28 cellular contexts compared by ENCODE assay signal in the genomic region with DNA sequence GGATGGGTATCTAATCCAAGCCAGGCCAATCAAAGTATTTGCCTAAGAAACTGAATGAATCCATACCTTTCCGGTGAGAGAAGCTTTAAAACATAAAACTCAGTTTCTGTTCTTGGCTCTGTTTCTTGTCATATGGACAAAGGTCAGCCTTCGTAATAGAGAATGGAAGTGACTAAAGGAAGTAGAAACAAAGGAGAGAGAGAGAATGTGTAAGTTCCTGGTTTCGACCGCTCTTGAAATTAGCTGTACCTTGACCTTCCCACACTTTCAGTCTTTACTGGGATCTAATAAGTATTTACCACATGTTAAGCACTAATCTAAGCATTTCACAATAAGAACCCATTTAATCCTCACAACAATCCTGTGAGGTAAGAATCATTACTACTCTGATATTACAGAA. TPM values are rescaled to one million over a fixed set of nuclear protein-coding genes. Genes with fewer than 3 reads are reported as not detected.
DNase-seq lines count a peak whose midpoint lies in the region; ATAC-seq lines count a peak whose summit lies in the region.
"Had no signal": no experiment of that assay in that cellular context is flagged by ENCODE, and none has a peak within 500 bp of the region (broad histone marks: within the 10 kb centered on the region; RNA-seq: fewer than 3 reads in every experiment).

No MANE protein-coding gene starts in this region.

- H3K4me1 Mint-ChIP-seq in activated CD8-positive, alpha-beta memory T cell treated with anti-CD3 and anti-CD28 coated beads, Interleukin-2, amount 10 ng/mL, durations not matched to agents 7 days and 5 days = no peaks in the 10 kb centered on the region
- H3K4me1 Mint-ChIP-seq in immature natural killer cell = no peaks in the 10 kb centered on the region

- no peaks in the 10 kb centered on the region for H3K27me3 Mint-ChIP-seq in activated CD8-positive, alpha-beta memory T cell treated with anti-CD3 and anti-CD28 coated beads, Interleukin-2, amount 10 ng/mL, durations not matched to agents 7 days and 5 days
- peaks cover 0 to 4% (median 2%) of the 10 kb centered on the region in 3 donors for H3K27me3 Mint-ChIP-seq in immature natural killer cell (ENCODE audit: low read depth in 3 of 3)

- ATAC-seq in esophagus mucosa (peak; percentile 93), HG03460 (IDR thresholded peaks at IDR 0.05; ENCODE audit: unreplicated experiment) (no peak)
- ATAC-seq in activated CD8-positive, alpha-beta memory T cell treated with anti-CD3 and anti-CD28 coated beads, Interleukin-2, amount 10 ng/mL, durations not matched to agents 7 days and 5 days = no peak
- ATAC-seq: GM12878 had no signal

- H3K36me3 Mint-ChIP-seq in activated CD8-positive, alpha-beta memory T cell treated with anti-CD3 and anti-CD28 coated beads, Interleukin-2, amount 10 ng/mL, durations not matched to agents 7 days and 5 days = no peaks in the 10 kb centered on the region
- no peaks in the 10 kb centered on the region for H3K36me3 Mint-ChIP-seq in immature natural killer cell

- no peak overlapping the region for H3K9ac ChIP-seq in mucosa of rectum (ENCODE audit: low read depth in 1 of 2, low read length in 2 of 2)
- H3K9ac ChIP-seq: BLaER1, GM23248 had no signal

- H3K4me1 ChIP-seq in mucosa of rectum (ENCODE audit: control insufficient read depth in 2 of 2, insufficient read depth in 2 of 2, low read length in 2 of 2) = peaks cover 2 to 14% of the 10 kb centered on the region in 2 donors
- H3K4me1 ChIP-seq: BLaER1 had no signal

- no peak overlapping the region for H3K4me3 ChIP-seq in mucosa of rectum (ENCODE audit: low read length in 2 of 2)
- H3K4me3 ChIP-seq: BLaER1, GM12878, GM23248, HAP-1 had no signal

- no peaks in the 10 kb centered on the region for H3K27me3 ChIP-seq in mucosa of rectum (ENCODE audit: control insufficient read depth in 2 of 2, insufficient read depth in 2 of 2, low read length in 2 of 2)
- H3K27me3 ChIP-seq: BLaER1 had no signal

- DNase-seq in NOMO-1 treated with DMSO at 0.1 percent for 48 hours (lab: John Stamatoyannopoulos, UW; ENCODE audit: unreplicated experiment) (peak; percentile 32), NOMO-1 (lab: John Stamatoyannopoulos, UW; ENCODE audit: unreplicated experiment in 2 of 2) (no peak), caudate nucleus (lab: John Stamatoyannopoulos, UW) (no peak), immature natural killer cell (no peak)
- no peak for DNase-seq in activated CD8-positive, alpha-beta memory T cell treated with anti-CD3 and anti-CD28 coated beads, Interleukin-2, amount 10 ng/mL, durations not matched to agents 7 days and 5 days
- DNase-seq: ACHN; CD4-positive, alpha-beta T cell; COR-L47; DMS 273 treated with DMSO at 0.1 percent for 48 hours; DMS79 treated with DMSO at 0.1 percent for 48 hours; GM23248; KG1; NCI-H1105; NCI-H146; NCI-H2029 treated with DMSO at 0.1 percent for 48 hours; NCI-H2171 treated with DMSO at 0.1 percent for 48 hours; NCI-H524 treated with DMSO at 0.1 percent for 48 hours; NCI-H82; Right ventricle myocardium superior had no signal

- H3K4me3 Mint-ChIP-seq in activated CD8-positive, alpha-beta memory T cell treated with anti-CD3 and anti-CD28 coated beads, Interleukin-2, amount 10 ng/mL, durations not matched to agents 7 days and 5 days = no peak overlapping the region
- no peak overlapping the region for H3K4me3 Mint-ChIP-seq in immature natural killer cell
- H3K4me3 Mint-ChIP-seq: CD4-positive, alpha-beta T cell had no signal

- no peaks in the 10 kb centered on the region for H3K36me3 ChIP-seq in mucosa of rectum (ENCODE audit: control insufficient read depth in 2 of 2, insufficient read depth in 2 of 2, low read length in 2 of 2)
- H3K36me3 ChIP-seq: BLaER1, HAP-1 had no signal

- no peaks in the 10 kb centered on the region for H3K9me3 Mint-ChIP-seq in activated CD8-positive, alpha-beta memory T cell treated with anti-CD3 and anti-CD28 coated beads, Interleukin-2, amount 10 ng/mL, durations not matched to agents 7 days and 5 days (ENCODE audit: low read depth)
- peaks cover 0 to 2% (median 0%) of the 10 kb centered on the region in 6 donors for H3K9me3 Mint-ChIP-seq in immature natural killer cell
- H3K9me3 Mint-ChIP-seq: CD4-positive, alpha-beta T cell had no signal

- CTCF ChIA-PET in activated CD8-positive, alpha-beta memory T cell treated with anti-CD3 and anti-CD28 coated beads, Interleukin-2, amount 10 ng/mL, durations not matched to agents 7 days and 5 days (lab: Charles Lee) = no interaction called here

- H3K27ac ChIP-seq in mucosa of rectum (ENCODE audit: low read depth in 2 of 2, low read length in 2 of 2) (peak overlapping the region; percentile 71 to 83), caudate nucleus (ENCODE audit: low read depth, low read length) (no peak overlapping the region)
- H3K27ac ChIP-seq: 22Rv1, BLaER1, GM23248 had no signal

- H3K9me3 ChIP-seq in mucosa of rectum (ENCODE audit: control insufficient read depth in 2 of 2, low read length in 2 of 2) = no peaks in the 10 kb centered on the region
- H3K9me3 ChIP-seq: HAP-1 had no signal

- no peak overlapping the region for H3K27ac Mint-ChIP-seq in activated CD8-positive, alpha-beta memory T cell treated with anti-CD3 and anti-CD28 coated beads, Interleukin-2, amount 10 ng/mL, durations not matched to agents 7 days and 5 days
- no peak overlapping the region for H3K27ac Mint-ChIP-seq in immature natural killer cell
- H3K27ac Mint-ChIP-seq: CD4-positive, alpha-beta T cell had no signal

RNA-seq across cellular contexts. Expression of a gene that starts 19.6 kb away (rescaled TPM):
- total RNA-seq in esophagus mucosa = 230 TPM
- total RNA-seq in activated CD8-positive, alpha-beta memory T cell treated with anti-CD3 and anti-CD28 coated beads, Interleukin-2, amount 10 ng/mL, durations not matched to agents 7 days and 5 days = not detected
- not detected for polyA plus RNA-seq in immature natural killer cell
- total RNA-seq: CD4-positive, alpha-beta T cell; GM12878; GM23248; Right ventricle myocardium superior; RPMI7951; SK-MEL-5 had no signal
- polyA plus RNA-seq: GM23248 had no signal

RNA-seq across cellular contexts. Expression of a gene that starts 58.6 kb away (rescaled TPM):
- 0.08 TPM for total RNA-seq in esophagus mucosa
- not detected for total RNA-seq in activated CD8-positive, alpha-beta memory T cell treated with anti-CD3 and anti-CD28 coated beads, Interleukin-2, amount 10 ng/mL, durations not matched to agents 7 days and 5 days
- polyA plus RNA-seq in immature natural killer cell = not detected
- total RNA-seq: CD4-positive, alpha-beta T cell; GM23248; Right ventricle myocardium superior; RPMI7951; SK-MEL-5 had no signal
- polyA plus RNA-seq: GM12878, GM23248 had no signal

Comparison
In these comparisons a context has a peak if more than half of its experiments do, and no peak if none do; other contexts are left out.
1. RNA of a gene that starts 19.6 kb away (total RNA-seq): 230 TPM in esophagus mucosa (single experiment); not detected in activated CD8-positive, alpha-beta memory T cell treated with anti-CD3 and anti-CD28 coated beads, Interleukin-2, amount 10 ng/mL, durations not matched to agents 7 days and 5 days; every median in the first group is over 100 times any median in the second.